In the genomic region with DNA sequence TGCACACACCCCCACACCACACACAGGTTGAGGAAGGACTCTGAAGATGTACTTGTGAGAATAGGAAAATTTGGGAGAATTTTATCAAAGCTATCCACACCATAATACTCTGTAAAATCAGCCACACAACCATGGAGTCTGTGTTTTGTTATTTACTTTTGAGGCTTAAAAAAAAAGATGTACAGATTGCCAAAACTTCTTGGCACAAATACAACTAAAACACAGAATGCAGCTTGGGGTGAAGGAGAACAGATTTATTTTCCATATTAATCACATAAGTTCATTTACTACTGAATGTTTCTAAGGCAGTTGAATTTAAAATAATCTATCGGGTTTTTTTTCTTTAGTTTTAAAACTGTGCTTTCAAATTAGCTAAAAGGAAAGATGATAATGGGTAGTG, we compare ENCODE assay signal across 30 cellular contexts. TPM values are rescaled to one million over a fixed set of nuclear protein-coding genes. Genes with fewer than 3 reads are reported as not detected.
DNase-seq lines count a peak whose midpoint lies in the region; ATAC-seq, FAIRE-seq and TF ChIP-seq lines count a peak whose summit lies in the region.
"Had no signal": no experiment of that assay in that cellular context is flagged by ENCODE, and none has a peak within 500 bp of the region (broad histone marks: within the 10 kb centered on the region; RNA-seq: fewer than 3 reads in every experiment).

No MANE protein-coding gene starts in this region.

- TF ChIP-seq EP300 in K562 (IDR thresholded peaks at IDR 0.05; ENCODE audit: low read length): no peak

- no peak overlapping the region for H3K4me3 ChIP-seq in AG10803 (ENCODE audit: low read length)
- H3K4me3 ChIP-seq in K562: no peak overlapping the region
- H3K4me3 ChIP-seq in prostate gland: no peak overlapping the region
- no peak overlapping the region for H3K4me3 ChIP-seq in smooth muscle cell
- H3K4me3 ChIP-seq: adrenal gland, pancreas, Peyer's patch, upper lobe of left lung had no signal

- H3K27ac ChIP-seq in K562 (ENCODE audit: extremely low read depth, low read depth, low read length) (no peak overlapping the region), prostate gland (no peak overlapping the region), smooth muscle cell (ENCODE audit: low read depth) (no peak overlapping the region)
- H3K27ac ChIP-seq: adrenal gland, pancreas, Peyer's patch, upper lobe of left lung had no signal

- 14% methylated on average over 1 of the region's 1 CpG for WGBS in K562 (ENCODE audit: insufficient coverage, low coverage, missing lambda C conversion rate)
- WGBS in prostate gland: 24% methylated on average over 1 of the region's 1 CpG
- WGBS in smooth muscle cell (ENCODE audit: low lambda C conversion rate): 100% methylated on average over 1 of the region's 1 CpG

- H3F3A ChIP-seq in smooth muscle cell (ENCODE audit: low read depth): no peaks in the 10 kb centered on the region

- H3K9me3 ChIP-seq in K562 (replicated peaks; ENCODE audit: control insufficient read depth, insufficient read depth, low read depth, low read length): no peaks in the 10 kb centered on the region
- H3K9me3 ChIP-seq in prostate gland: no peaks in the 10 kb centered on the region
- H3K9me3 ChIP-seq in smooth muscle cell (replicated peaks; ENCODE audit: low read depth): no peaks in the 10 kb centered on the region
- H3K9me3 ChIP-seq: adrenal gland, BE2C, pancreas, Peyer's patch, upper lobe of left lung had no signal

- ATAC-seq in K562: no peak
- ATAC-seq: activated CD8-positive, alpha-beta memory T cell treated with anti-CD3 and anti-CD28 coated beads, Interleukin-2, amount 10 ng/mL, durations not matched to agents 7 days and 5 days; esophagus mucosa; naive thymus-derived CD8-positive, alpha-beta T cell; right cardiac atrium had no signal

- TF ChIP-seq CTCF in AG10803 (conservative IDR thresholded peaks at IDR 0.05; ENCODE audit: low read length) (no peak), K562 (IDR thresholded peaks at IDR 0.05 in 2 of 3, conservative IDR thresholded peaks at IDR 0.05 in 1 of 3; ENCODE audit: insufficient read depth in 2 of 3, low read depth in 1 of 3, low read length in 3 of 3) (no peak), prostate gland (IDR thresholded peaks at IDR 0.05) (no peak), smooth muscle cell (IDR thresholded peaks at IDR 0.05; ENCODE audit: borderline replicate concordance, insufficient read depth, poor library complexity, severe bottlenecking) (no peak)

- H3K4me1 ChIP-seq in K562 (replicated peaks in 1 of 2; ENCODE audit: control insufficient read depth in 2 of 2, insufficient read depth in 2 of 2, low read length in 2 of 2) (no peaks in the 10 kb centered on the region), prostate gland (replicated peaks) (no peaks in the 10 kb centered on the region), smooth muscle cell (ENCODE audit: low read depth) (no peaks in the 10 kb centered on the region)
- H3K4me1 ChIP-seq: adrenal gland, BE2C, pancreas, Peyer's patch, upper lobe of left lung had no signal

- H3K79me2 ChIP-seq in K562 (ENCODE audit: control insufficient read depth, insufficient read depth, low read length): no peaks in the 10 kb centered on the region
- no peaks in the 10 kb centered on the region for H3K79me2 ChIP-seq in smooth muscle cell (ENCODE audit: low read depth)

- H3K9ac ChIP-seq in K562 (ENCODE audit: insufficient read depth in 1 of 2, low read depth in 2 of 2, low read length in 2 of 2): no peak overlapping the region
- no peak overlapping the region for H3K9ac ChIP-seq in smooth muscle cell (ENCODE audit: low read depth)

- DNase-seq in AG10803 (ENCODE audit: low read depth) (peak; percentile 10), NCI-H1694 (lab: John Stamatoyannopoulos, UW) (peak; percentile 2), K562 (ENCODE audit: extremely low read depth in 1 of 4, low spot score in 3 of 4) (no peak), iris pigment epithelial cell (ENCODE audit: low read depth) (peak; percentile 20), globus pallidus (ENCODE audit: low spot score) (no peak), prostate gland (ENCODE audit: low spot score) (no peak), smooth muscle cell (lab: John Stamatoyannopoulos, UW; ENCODE audit: unreplicated experiment) (no peak)
- no peak for DNase-seq in activated CD4-positive, alpha-beta T cell treated with anti-CD3 and anti-CD28 coated beads, Interleukin-2, amount 50 U/mL, for 1 hour
- DNase-seq: activated CD4-positive, alpha-beta T cell treated with anti-CD3 and anti-CD28 coated beads, Interleukin-2, amount 10 ng/mL, durations not matched to agents 7 days and 5 days; activated CD8-positive, alpha-beta memory T cell treated with anti-CD3 and anti-CD28 coated beads, Interleukin-2, amount 10 ng/mL, durations not matched to agents 7 days and 5 days; activated naive CD4-positive, alpha-beta T cell; activated T-cell treated with anti-CD3 and anti-CD28 coated beads, Interleukin-2, amount 50 U/mL, for 48 hours; adrenal gland; BE2C; cortex of kidney; endodermal cell; GF-D8; H9; kidney; naive thymus-derived CD8-positive, alpha-beta T cell; NCI-H2171; NCI-H524; pancreas; Peyer's patch; right cardiac atrium; SIG-M5; stimulated activated CD4-positive, alpha-beta T cell treated with anti-CD3 and anti-CD28 coated beads, Interleukin-4, amount 100 ng/mL, for 1 hour; upper lobe of left lung had no signal

- H3K4me2 ChIP-seq in K562 (ENCODE audit: insufficient read depth, low read length) (no peak overlapping the region), smooth muscle cell (no peak overlapping the region)

- H3K9me1 ChIP-seq in K562 (ENCODE audit: control insufficient read depth, insufficient read depth, low read length): no peaks in the 10 kb centered on the region

- TF ChIP-seq RAD21 in K562 (CRISPR knock-in tag; conservative IDR thresholded peaks at IDR 0.05 in 1 of 2, IDR thresholded peaks at IDR 0.05 in 1 of 2): no peak

- TF ChIP-seq POLR2A in K562 (conservative IDR thresholded peaks at IDR 0.05) (no peak), prostate gland (IDR thresholded peaks at IDR 0.05) (no peak)

- H3K27me3 ChIP-seq in K562 (ENCODE audit: control insufficient read depth in 2 of 2, insufficient read depth in 2 of 2, low read length in 2 of 2) (no peaks in the 10 kb centered on the region), prostate gland (replicated peaks; ENCODE audit: insufficient read depth) (no peaks in the 10 kb centered on the region), smooth muscle cell (ENCODE audit: low read depth) (peaks cover 11% of the 10 kb centered on the region)
- H3K27me3 ChIP-seq: adrenal gland, BE2C, Peyer's patch, upper lobe of left lung had no signal

- CTCF ChIA-PET in K562 (lab: Yijun Ruan, JAX; ENCODE audit: low intra/inter-chr PET ratio): no interaction called here

- FAIRE-seq in K562 (lab: Jason Lieb, UNC): no peak
- FAIRE-seq: kidney, pancreas had no signal

- H4K20me1 ChIP-seq in K562 (replicated peaks; ENCODE audit: control insufficient read depth, insufficient read depth, low read length) (no peaks in the 10 kb centered on the region), smooth muscle cell (ENCODE audit: low read depth) (no peaks in the 10 kb centered on the region)

- H2AFZ ChIP-seq in K562 (ENCODE audit: low read depth, low read length) (0 out of 2 replicates have a peak overlapping the region, but pooled peaks have one; percentile 7), smooth muscle cell (ENCODE audit: low read depth) (no peak overlapping the region)

- H3K36me3 ChIP-seq in K562 (ENCODE audit: control insufficient read depth, insufficient read depth, low read length): no peaks in the 10 kb centered on the region
- H3K36me3 ChIP-seq in prostate gland: no peaks in the 10 kb centered on the region
- no peaks in the 10 kb centered on the region for H3K36me3 ChIP-seq in smooth muscle cell (ENCODE audit: low read depth)
- H3K36me3 ChIP-seq: adrenal gland, BE2C, pancreas, Peyer's patch, upper lobe of left lung had no signal

- no TSS peak for BruUV-seq in K562 (replicated peaks; lab: Mats Ljungman, UMichigan)

- POLR2A ChIA-PET in K562 (lab: Yijun Ruan, JAX): interaction anchor here (0.5 to 1.3 kb wide), 4 partner anchors 9 to 1026 kb away, joined by 3 to 4 read pairs (median 4); no protein-coding TSS in a partner anchor

- in situ Hi-C loops in K562 (cut with MboI): no loop called here

- intact Hi-C loops in K562 (cut with micrococcal nuclease): no loop called here
- intact Hi-C loops in prostate gland (cut with DNase I): no loop called here

TF ChIP-seq in K562, 482 proteins besides CTCF, POLR2A, EP300 and RAD21 (continues in another document):
- TF ChIP-seq HDAC1 (IDR thresholded peaks at IDR 0.05) (no peak), FOXJ2 (tag; IDR thresholded peaks at IDR 0.05) (no peak), POLR2AphosphoS2 (IDR thresholded peaks at IDR 0.05; ENCODE audit: low read length) (no peak), PURB (CRISPR knock-in tag; IDR thresholded peaks at IDR 0.05; ENCODE audit: low read depth) (no peak), MCM5 (IDR thresholded peaks at IDR 0.05; ENCODE audit: low read depth) (no peak), SAP30 (IDR thresholded peaks at IDR 0.05; ENCODE audit: borderline replicate concordance, insufficient read depth, low read depth, low read length, poor library complexity, severe bottlenecking) (no peak), HCFC1 (IDR thresholded peaks at IDR 0.05; ENCODE audit: low read depth, low read length) (no peak), ARID1B (IDR thresholded peaks at IDR 0.05) (no peak), PHF20 (IDR thresholded peaks at IDR 0.05; ENCODE audit: partially characterized antibody) (no peak)

RNA-seq across cellular contexts. Expression of a gene that starts 32.8 kb away (rescaled TPM):
- total RNA-seq in K562 (2011; cell fraction: chromatin; rRNA removed; ENCODE audit: low replicate concordance): 6.0 and 20.4 TPM in 2 replicates
- 4.3 and 5.5 TPM in 2 replicates for total RNA-seq in K562 (2011; cell fraction: nucleolus; rRNA removed)
- total RNA-seq in K562 (2011; cell fraction: nucleoplasm; rRNA removed): 11.5 and 12.2 TPM in 2 replicates
- total RNA-seq in K562 (2014; rRNA removed): 2.4 and 2.6 TPM in 2 replicates
- total RNA-seq in K562 (2014; rRNA removed; fragmentation: Illumina TruSeq; extraction: Trizol): 3.8 and 4.4 TPM in 2 replicates
- total RNA-seq in K562 (2015; rRNA removed; fragmentation: Illumina TruSeq; extraction: Trizol): 5.9 and 6.5 TPM in 2 replicates
- 5.0 and 5.7 TPM in 2 replicates for total RNA-seq in K562 (2021)
- 2.0 and 3.5 TPM in 2 replicates for polyA plus RNA-seq in K562 (2011; rRNA removed)
- 0.81 and 2.0 TPM in 2 replicates for polyA plus RNA-seq in K562 (2011; cell fraction: cytosol; rRNA removed)
- polyA plus RNA-seq in K562 (2011; cell fraction: nucleus; rRNA removed): 2.2 and 3.4 TPM in 2 replicates
- polyA plus RNA-seq in K562 (2012): 1.7 and 4.0 TPM in 2 replicates
- polyA plus RNA-seq in K562 (2014; fragmentation: Illumina TruSeq; extraction: Trizol): 2.5 and 3.1 TPM in 2 replicates
- 1 to 10 TPM in 1 of 2 experiments, under 1 TPM in 1; 0.31 to 1.1 TPM for polyA plus RNA-seq in K562 (2014; fragmentation: Nextera tagmentation; extraction: Ambion mirVana)
- polyA plus RNA-seq in K562 (2014; rRNA removed): 2.0 and 2.5 TPM in 2 replicates
- polyA minus RNA-seq in K562 (2011; rRNA and poly(A)+ RNA removed): 5.4 and 9.4 TPM in 2 replicates
- polyA minus RNA-seq in K562 (2011; cell fraction: cytosol; rRNA and poly(A)+ RNA removed): 2.8 and 4.7 TPM in 2 replicates
- polyA minus RNA-seq in K562 (2011; cell fraction: nucleus; rRNA and poly(A)+ RNA removed): 10.6 and 24.9 TPM in 2 replicates
- 1 to 10 TPM; 3.6 to 4.1 TPM for total RNA-seq in prostate gland
- 1.2 and 3.3 TPM in 2 replicates for total RNA-seq in smooth muscle cell
- polyA plus RNA-seq in smooth muscle cell: 1.6 and 2.0 TPM in 2 replicates
- total RNA-seq: cardiac septum had no signal

Comparison
In these comparisons a context has a peak if more than half of its experiments do, and no peak if none do; other contexts are left out.
1. DNase-seq: peak in AG10803 (single experiment), NCI-H1694 (single experiment) and iris pigment epithelial cell (single experiment); none in K562 (0 of 4), globus pallidus (single experiment), prostate gland (single experiment), activated CD4-positive, alpha-beta T cell treated with anti-CD3 and anti-CD28 coated beads, Interleukin-2, amount 50 U/mL, for 1 hour (single experiment) and smooth muscle cell (single experiment).